ENCODE assay signal across 8 cellular contexts in genomic region chr6:41786451-41787218, GRCh38. TPM values are rescaled to one million over a fixed set of nuclear protein-coding genes. Genes with fewer than 3 reads are reported as not detected.
DNase-seq lines count a peak whose midpoint lies in the region; ATAC-seq and TF ChIP-seq lines count a peak whose summit lies in the region.

No MANE protein-coding gene starts in this region.

- H3K79me2 ChIP-seq in ACC112 (ENCODE audit: control insufficient read depth, insufficient read depth, low read length, unreplicated experiment): peaks cover 22% of the 10 kb centered on the region

- peak overlapping the region; percentile 86 for H2AFZ ChIP-seq in ACC112 (ENCODE audit: low read length, unreplicated experiment)

- peak overlapping the region; percentile 64 for H3K27ac ChIP-seq in ACC112 (ENCODE audit: low read depth, low read length)

- TF ChIP-seq POLR2A in GM18526 (IDR thresholded peaks at IDR 0.05; ENCODE audit: extremely low read depth, insufficient read length): peak; percentile 24

- H3K36me3 ChIP-seq in ACC112 (ENCODE audit: insufficient read depth, low read length): peaks cover 21% of the 10 kb centered on the region

- H3K27me3 ChIP-seq in ACC112 (ENCODE audit: insufficient read depth, low read length): no peaks in the 10 kb centered on the region

- ATAC-seq in HG03095 (IDR thresholded peaks at IDR 0.05; ENCODE audit: unreplicated experiment): peak; percentile 54

- DNase-seq in NCI-H345 (lab: John Stamatoyannopoulos, UW): peak; percentile 88
- peak; percentile 84 for DNase-seq in activated CD4-positive, alpha-beta T cell treated with anti-CD3 and anti-CD28 coated beads for 24 hours (ENCODE audit: low read depth in 2 of 2)
- DNase-seq in cerebellum (ENCODE audit: low spot score): peak; percentile 92
- peak; percentile 81 for DNase-seq in kidney tubule cell (ENCODE audit: low spot score)
- peak; percentile 66 to 75 for DNase-seq in stimulated activated CD4-positive, alpha-beta T cell treated with anti-CD3 and anti-CD28 coated beads, Interleukin-1b, Interleukin-23, amount 100 ng/mL, for 1 hour (ENCODE audit: low read depth in 2 of 2)

- peaks cover 16% of the 10 kb centered on the region for H3K4me1 ChIP-seq in ACC112 (ENCODE audit: control insufficient read depth, insufficient read depth, low read length, unreplicated experiment)

- peak overlapping the region; percentile 94 for H3K4me3 ChIP-seq in ACC112 (ENCODE audit: low read depth, low read length)

RNA-seq across cellular contexts. Expression of gene TOMM6, which starts 0.9 kb away (rescaled TPM):
- total RNA-seq in cerebellum: 24.0 TPM

RNA-seq across cellular contexts. Expression of gene PRICKLE4, which starts 6.1 kb away (rescaled TPM):
- 2.4 TPM for total RNA-seq in cerebellum

RNA-seq across cellular contexts. Expression of gene FRS3, which starts 6.9 kb away (rescaled TPM):
- 5.2 TPM for total RNA-seq in cerebellum

RNA-seq across cellular contexts. Expression of gene PGC, which starts 39.4 kb away (rescaled TPM):
- total RNA-seq in cerebellum: 0.36 TPM

RNA-seq across cellular contexts. Expression of gene TFEB, which starts 51.2 kb away (rescaled TPM):
- total RNA-seq in cerebellum: 1.9 TPM

Comparison
In these comparisons a context has a peak if more than half of its experiments do, and no peak if none do; other contexts are left out.
1. Peak in every context shown above with its lines: DNase-seq, ATAC-seq, H3K4me3 ChIP-seq and H3K27ac ChIP-seq.